Comparison of ENCODE assay signal across 12 cellular contexts in genomic region chr4:94332983-94333590, GRCh38. TPM values are rescaled to one million over a fixed set of nuclear protein-coding genes. Genes with fewer than 3 reads are reported as not detected.
A peak's percentile ranks its signal among the peaks of the same experiment; 100 is the strongest.
DNase-seq lines count a peak whose midpoint lies in the region; ATAC-seq and TF ChIP-seq lines count a peak whose summit lies in the region.
"Had no signal": no experiment of that assay in that cellular context is flagged by ENCODE, and none has a peak within 500 bp of the region (broad histone marks: within the 10 kb centered on the region; RNA-seq: fewer than 3 reads in every experiment).

No MANE protein-coding gene starts in this region.

- H3K4me2 ChIP-seq in MM.1S (ENCODE audit: low read depth, low read length), result no peak overlapping the region

- ATAC-seq in psoas muscle (peak in 3 of 4 donors; percentile 57 to 80 (median 71)), GM19455 (IDR thresholded peaks at IDR 0.05; ENCODE audit: unreplicated experiment) (no peak), T-helper 17 cell (no peak)

- no peaks in the 10 kb centered on the region for H4K20me1 ChIP-seq in MM.1S (ENCODE audit: insufficient read depth, low read length)

- no peaks in the 10 kb centered on the region for H3K36me3 Mint-ChIP-seq in T-helper 17 cell (ENCODE audit: low read depth)

- peaks cover 8% of the 10 kb centered on the region for H3K27me3 Mint-ChIP-seq in T-helper 17 cell

- DNase-seq in GM12865 (ENCODE audit: low read depth) (no peak), OCI-M1 (lab: John Stamatoyannopoulos, UW) (peak; percentile 31), fibroblast of villous mesenchyme (ENCODE audit: low read depth) (peak; percentile 12), psoas muscle (no peak), MM.1S (no peak), DMS79 treated with DMSO at 0.1 percent for 48 hours (lab: John Stamatoyannopoulos, UW) (no peak), T-helper 17 cell (no peak)
- DNase-seq: activated T-cell treated with anti-CD3 and anti-CD28 coated beads, Interleukin-2, amount 50 U/mL, for 1 hour; amygdala; SHP77; thyroid gland had no signal

- WGBS in psoas muscle, 3 donors, result 40 to 50% (median 44%) methylated on average over 5 of the region's 5 CpGs

- H3K36me3 ChIP-seq in psoas muscle (ENCODE audit: insufficient read depth in 1 of 2, low read depth in 1 of 2) (no peaks in the 10 kb centered on the region), MM.1S (replicated peaks; ENCODE audit: insufficient read depth, low read length) (no peaks in the 10 kb centered on the region)
- H3K36me3 ChIP-seq: thyroid gland had no signal

- no peak overlapping the region for H3K27ac ChIP-seq in psoas muscle
- no peak overlapping the region for H3K27ac ChIP-seq in MM.1S (ENCODE audit: low read length)
- H3K27ac ChIP-seq: thyroid gland had no signal

- intact Hi-C loops in psoas muscle (cut with DNase I), result loop anchor here in 1 of 2 donors (10.0 kb wide), 1 partner anchor 52 kb away; no protein-coding TSS in a partner anchor

- TF ChIP-seq CTCF in GM12865 (IDR thresholded peaks at IDR 0.05; ENCODE audit: insufficient read depth, low read depth, low read length, missing control alignments) (peak; percentile 1), fibroblast of villous mesenchyme (IDR thresholded peaks at IDR 0.05; ENCODE audit: insufficient read depth, low read depth, low read length) (peak; percentile 55), psoas muscle (IDR thresholded peaks at IDR 0.05) (peak; percentile 45), MM.1S (IDR thresholded peaks at IDR 0.05; ENCODE audit: low read length) (no peak)

- no peaks in the 10 kb centered on the region for H3K9me3 ChIP-seq in psoas muscle
- H3K9me3 ChIP-seq in MM.1S (replicated peaks; ENCODE audit: insufficient read depth, low read length), result no peaks in the 10 kb centered on the region
- no peaks in the 10 kb centered on the region for H3K9me3 ChIP-seq in T-helper 17 cell (ENCODE audit: control insufficient read depth, low read length, poor library complexity, severe bottlenecking)
- H3K9me3 ChIP-seq: thyroid gland had no signal

- H3K4me1 Mint-ChIP-seq in T-helper 17 cell, result no peaks in the 10 kb centered on the region

- H3K4me3 ChIP-seq in GM12865 (ENCODE audit: low read depth, low read length) (no peak overlapping the region), fibroblast of villous mesenchyme (ENCODE audit: low read depth, low read length) (no peak overlapping the region), psoas muscle (no peak overlapping the region), MM.1S (ENCODE audit: low read length) (no peak overlapping the region)
- H3K4me3 ChIP-seq: thyroid gland had no signal

- H3K9ac ChIP-seq in MM.1S (ENCODE audit: low read length), result no peak overlapping the region

- no peaks in the 10 kb centered on the region for H3K4me1 ChIP-seq in psoas muscle
- no peaks in the 10 kb centered on the region for H3K4me1 ChIP-seq in MM.1S (ENCODE audit: low read length)
- H3K4me1 ChIP-seq: thyroid gland had no signal

- H2AFZ ChIP-seq in MM.1S (ENCODE audit: low read length), result no peak overlapping the region

- H3K79me2 ChIP-seq in MM.1S (ENCODE audit: low read length), result no peaks in the 10 kb centered on the region

- no peaks in the 10 kb centered on the region for H3F3A ChIP-seq in MM.1S (ENCODE audit: insufficient read depth, low read length)

- H3K27me3 ChIP-seq in psoas muscle (ENCODE audit: insufficient read depth in 3 of 3, low read length in 2 of 3) (no peaks in the 10 kb centered on the region), MM.1S (replicated peaks; ENCODE audit: insufficient read depth, low read length) (no peaks in the 10 kb centered on the region)
- H3K27me3 ChIP-seq: thyroid gland had no signal

- H3K4me3 Mint-ChIP-seq in T-helper 17 cell, result no peak overlapping the region

- no peaks in the 10 kb centered on the region for H3K9me2 ChIP-seq in MM.1S (replicated peaks; ENCODE audit: insufficient read depth, low read length)

- no peak overlapping the region for H3K27ac Mint-ChIP-seq in T-helper 17 cell

RNA-seq across cellular contexts. Expression of gene HPGDS, which starts 9.5 kb away (rescaled TPM):
- total RNA-seq in fibroblast of villous mesenchyme (not detected in 2 replicates), psoas muscle (under 1 TPM; 0.39 to 0.79 (median 0.66) TPM), T-helper 17 cell (under 1 TPM in 1 of 2 donors, not detected in 1; 0.37 TPM)
- polyA plus RNA-seq in psoas muscle, result under 1 TPM; 0.06 to 0.35 (median 0.32) TPM

Comparison
In these comparisons a context has a peak if more than half of its experiments do, and no peak if none do; other contexts are left out.
1. DNase-seq: peak in OCI-M1 (single experiment) and fibroblast of villous mesenchyme (single experiment); none in GM12865 (single experiment), psoas muscle (0 of 2), MM.1S (single experiment), DMS79 treated with DMSO at 0.1 percent for 48 hours (single experiment) and T-helper 17 cell (0 of 3).
2. ATAC-seq: peak in psoas muscle (3 of 4); none in GM19455 (single experiment) and T-helper 17 cell (single experiment).